ENCODE assay signal across 1 cellular context in genomic region chr6:30554404-30554803, GRCh38.
TF ChIP-seq lines count a peak whose summit lies in the region.

No MANE protein-coding gene starts in this region.

TF ChIP-seq in endothelial cell of umbilical vein, 7 proteins besides CTCF, POLR2A, EP300 and RAD21:
- TF ChIP-seq JUN (IDR thresholded peaks at IDR 0.05; ENCODE audit: borderline replicate concordance, insufficient read depth, insufficient read length, low read depth) = no peak
- TF ChIP-seq EZH2 (IDR thresholded peaks at IDR 0.05; ENCODE audit: borderline replicate concordance, low read depth, low read length, severe bottlenecking) = no peak
- TF ChIP-seq POLR2AphosphoS5 (IDR thresholded peaks at IDR 0.05; ENCODE audit: insufficient read depth, low read depth, low read length) = no peak
- TF ChIP-seq MYC (IDR thresholded peaks at IDR 0.05; ENCODE audit: low read depth, low read length) = no peak
- no peak for TF ChIP-seq GATA2 (IDR thresholded peaks at IDR 0.05; ENCODE audit: insufficient read depth, insufficient read length, low read depth, low read length)
- no peak for TF ChIP-seq MAX (IDR thresholded peaks at IDR 0.05; ENCODE audit: insufficient read depth, insufficient read length)
- no peak for TF ChIP-seq FOS (IDR thresholded peaks at IDR 0.05; ENCODE audit: borderline replicate concordance, insufficient read depth, low read length)
TF ChIP-seq in endothelial cell of umbilical vein: peak in this region for 0.
